Comparison of ENCODE assay signal across 23 cellular contexts in genomic region chr2:85986121-85986520, GRCh38.
DNase-seq lines count a peak whose midpoint lies in the region; ATAC-seq, FAIRE-seq and TF ChIP-seq lines count a peak whose summit lies in the region.
"Had no signal": no experiment of that assay in that cellular context is flagged by ENCODE, and none has a peak within 500 bp of the region (broad histone marks: within the 10 kb centered on the region; RNA-seq: fewer than 3 reads in every experiment).

No MANE protein-coding gene starts in this region.

- TF ChIP-seq CTCF in colonic mucosa (IDR thresholded peaks at IDR 0.05) (no peak), neural crest cell (conservative IDR thresholded peaks at IDR 0.05) (no peak)

- H3K27me3 ChIP-seq in colonic mucosa: no peaks in the 10 kb centered on the region
- H3K27me3 ChIP-seq: BLaER1 had no signal

- peak overlapping the region; percentile 3 for H3K27ac Mint-ChIP-seq in dendritic cell treated with granulocyte-macrophage colony-stimulating factor and Interleukin-4, amounts not matched to agents 40 ng/mL and 50 ng/mL, for 4 days
- H3K27ac Mint-ChIP-seq in neural crest cell (ENCODE audit: unreplicated experiment): peak overlapping the region; percentile 51
- H3K27ac Mint-ChIP-seq: B cell; CD4-positive, CD25-positive, alpha-beta regulatory T cell; CD8-positive, alpha-beta T cell; GM23338; H9 had no signal

- H3K4me1 ChIP-seq in colonic mucosa: no peaks in the 10 kb centered on the region
- H3K4me1 ChIP-seq: BLaER1 had no signal

- no peak overlapping the region for H3K4me3 ChIP-seq in colonic mucosa
- H3K4me3 ChIP-seq: BLaER1, GM12878, GM23338 had no signal

- no peaks in the 10 kb centered on the region for H3K9me3 Mint-ChIP-seq in dendritic cell treated with granulocyte-macrophage colony-stimulating factor and Interleukin-4, amounts not matched to agents 40 ng/mL and 50 ng/mL, for 4 days
- peaks cover 2% of the 10 kb centered on the region for H3K9me3 Mint-ChIP-seq in neural crest cell
- H3K9me3 Mint-ChIP-seq: CD4-positive, CD25-positive, alpha-beta regulatory T cell; CD8-positive, alpha-beta T cell; GM23338 had no signal

- H3K4me3 Mint-ChIP-seq in dendritic cell treated with granulocyte-macrophage colony-stimulating factor and Interleukin-4, amounts not matched to agents 40 ng/mL and 50 ng/mL, for 4 days: no peak overlapping the region
- H3K4me3 Mint-ChIP-seq in neural crest cell: no peak overlapping the region
- H3K4me3 Mint-ChIP-seq: B cell; CD4-positive, CD25-positive, alpha-beta regulatory T cell; CD8-positive, alpha-beta T cell; GM23338; H9 had no signal

- H3K9ac ChIP-seq in colonic mucosa (ENCODE audit: low read depth in 2 of 2, low read length in 2 of 2): no peak overlapping the region
- H3K9ac ChIP-seq: BLaER1 had no signal

- H3K27me3 Mint-ChIP-seq in dendritic cell treated with granulocyte-macrophage colony-stimulating factor and Interleukin-4, amounts not matched to agents 40 ng/mL and 50 ng/mL, for 4 days: no peaks in the 10 kb centered on the region
- H3K27me3 Mint-ChIP-seq in neural crest cell (ENCODE audit: low read depth): no peaks in the 10 kb centered on the region
- H3K27me3 Mint-ChIP-seq: B cell had no signal

- ATAC-seq in HG02840 (IDR thresholded peaks at IDR 0.05; ENCODE audit: low FRiP score, unreplicated experiment) (no peak), HG02981 (IDR thresholded peaks at IDR 0.05; ENCODE audit: unreplicated experiment) (no peak)
- ATAC-seq: CD8-positive, alpha-beta T cell; GM12878; GM23338; HCT116 had no signal

- H3K4me1 Mint-ChIP-seq in dendritic cell treated with granulocyte-macrophage colony-stimulating factor and Interleukin-4, amounts not matched to agents 40 ng/mL and 50 ng/mL, for 4 days (ENCODE audit: low read depth): peaks cover 16% of the 10 kb centered on the region
- H3K4me1 Mint-ChIP-seq in neural crest cell: peaks cover 4% of the 10 kb centered on the region
- H3K4me1 Mint-ChIP-seq: B cell; CD4-positive, CD25-positive, alpha-beta regulatory T cell; GM23338; H9 had no signal

- intact Hi-C loops in colonic mucosa (cut with DNase I): no loop called here
- intact Hi-C loops in dendritic cell treated with granulocyte-macrophage colony-stimulating factor and Interleukin-4, amounts not matched to agents 40 ng/mL and 50 ng/mL, for 4 days (cut with micrococcal nuclease): no loop called here

- H3K36me3 ChIP-seq in colonic mucosa: no peaks in the 10 kb centered on the region
- H3K36me3 ChIP-seq: BLaER1 had no signal

- no peaks in the 10 kb centered on the region for H3K36me3 Mint-ChIP-seq in dendritic cell treated with granulocyte-macrophage colony-stimulating factor and Interleukin-4, amounts not matched to agents 40 ng/mL and 50 ng/mL, for 4 days (ENCODE audit: low read depth)
- H3K36me3 Mint-ChIP-seq in neural crest cell (ENCODE audit: low read depth): no peaks in the 10 kb centered on the region
- H3K36me3 Mint-ChIP-seq: CD4-positive, CD25-positive, alpha-beta regulatory T cell; CD8-positive, alpha-beta T cell had no signal

- H3K9me3 ChIP-seq in colonic mucosa: no peaks in the 10 kb centered on the region
- H3K9me3 ChIP-seq: BLaER1 had no signal

- FAIRE-seq in RCC 7860 (lab: Jason Lieb, UNC): no peak
- FAIRE-seq: D721Med, GM12878, GM19239 had no signal

- peak; percentile 29 for DNase-seq in activated CD8-positive, alpha-beta memory T cell treated with anti-CD3 and anti-CD28 coated beads, Interleukin-2, amount 50 U/mL, for 48 hours
- no peak for DNase-seq in activated CD8-positive, alpha-beta memory T cell treated with anti-CD3 and anti-CD28 coated beads, Interleukin-2, amount 50 U/mL, for 4 hours
- DNase-seq in colonic mucosa (peak; percentile 11), neural crest cell (ENCODE audit: low read depth, low spot score) (no peak), RCC 7860 (ENCODE audit: low spot score) (no peak)
- DNase-seq: CD4-positive, CD25-positive, alpha-beta regulatory T cell; DMS 273 treated with DMSO at 0.1 percent for 48 hours; DMS79; EL; GDM1; H9 had no signal

- H3K27ac ChIP-seq in colonic mucosa: no peak overlapping the region
- H3K27ac ChIP-seq: BLaER1, C4-2B had no signal

Comparison
In these comparisons a context has a peak if more than half of its experiments do, and no peak if none do; other contexts are left out.
1. DNase-seq: peak in activated CD8-positive, alpha-beta memory T cell treated with anti-CD3 and anti-CD28 coated beads, Interleukin-2, amount 50 U/mL, for 48 hours (single experiment) and colonic mucosa (single experiment); none in activated CD8-positive, alpha-beta memory T cell treated with anti-CD3 and anti-CD28 coated beads, Interleukin-2, amount 50 U/mL, for 4 hours (single experiment), neural crest cell (single experiment) and RCC 7860 (single experiment).